Comparison of ENCODE assay signal across 16 cellular contexts in genomic region chr6:137879301-137879700, GRCh38. TPM values are rescaled to one million over a fixed set of nuclear protein-coding genes. Genes with fewer than 3 reads are reported as not detected.
DNase-seq lines count a peak whose midpoint lies in the region; ATAC-seq and TF ChIP-seq lines count a peak whose summit lies in the region.
"Had no signal": no experiment of that assay in that cellular context is flagged by ENCODE, and none has a peak within 500 bp of the region (broad histone marks: within the 10 kb centered on the region; RNA-seq: fewer than 3 reads in every experiment).

No MANE protein-coding gene starts in this region.

- in situ Hi-C loops in mammary epithelial cell (cut with MboI; ENCODE audit: low sequenced_read_pairs in 2 of 2) (loop anchor here in 1 of 2 donors (5.0 kb wide), 1 partner anchor 63 kb away; no protein-coding TSS in a partner anchor), transverse colon (cut with MboI; ENCODE audit: low pct_ligation_motif_present in 1 of 4, low pct_unique_long_range_greater_than_20kb in 1 of 4, low sequenced_read_pairs in 3 of 4) (no loop called here)

- H3K79me2 ChIP-seq in mammary epithelial cell (ENCODE audit: insufficient read depth, low read length) = peaks cover 20% of the 10 kb centered on the region

- no peak overlapping the region for H3K4me2 ChIP-seq in mammary epithelial cell (ENCODE audit: insufficient read depth, low read depth, low read length)

- TF ChIP-seq CTCF in breast epithelium (IDR thresholded peaks at IDR 0.05) (no peak), mammary epithelial cell (conservative IDR thresholded peaks at IDR 0.05 in 1 of 2, IDR thresholded peaks at IDR 0.05 in 1 of 2; ENCODE audit: extremely low read depth in 1 of 2, insufficient read depth in 1 of 2, low read depth in 1 of 2, low read length in 2 of 2) (no peak), transverse colon (IDR thresholded peaks at IDR 0.05) (no peak)

- H3K27me3 Mint-ChIP-seq in T-helper 17 cell = peaks cover 8% of the 10 kb centered on the region

- dilution Hi-C loops in mammary epithelial cell (cut with HindIII; ENCODE audit: low sequenced_read_pairs) = no loop called here

- H3K27me3 ChIP-seq in breast epithelium (no peaks in the 10 kb centered on the region), mammary epithelial cell (ENCODE audit: insufficient read depth, low read length) (no peaks in the 10 kb centered on the region), muscle layer of colon (ENCODE audit: control insufficient read depth in 1 of 2, insufficient read depth in 2 of 2, low read length in 2 of 2) (no peaks in the 10 kb centered on the region), transverse colon (no peaks in the 10 kb centered on the region), SJCRH30 (no peaks in the 10 kb centered on the region)

- H3K36me3 Mint-ChIP-seq in T-helper 17 cell (ENCODE audit: low read depth) = peaks cover 21% of the 10 kb centered on the region

- H4K20me1 ChIP-seq in mammary epithelial cell (ENCODE audit: insufficient read depth, low read length) = no peaks in the 10 kb centered on the region

- WGBS in mammary epithelial cell (ENCODE audit: low coverage, missing lambda C conversion rate) = 78% methylated on average over 7 of the region's 7 CpGs
- WGBS in transverse colon (ENCODE audit: low coverage in 1 of 2), 2 donors = 70 to 78% methylated on average over 2 to 7 of the region's 7 CpGs

- H3K4me1 Mint-ChIP-seq in T-helper 17 cell = peaks cover 81% of the 10 kb centered on the region

- H3K27ac Mint-ChIP-seq in T-helper 17 cell = peak overlapping the region; percentile 96

- H3K27ac ChIP-seq in breast epithelium (peak overlapping the region; percentile 38 to 42), mammary epithelial cell (ENCODE audit: insufficient read depth, low read depth, low read length) (no peak overlapping the region), muscle layer of colon (ENCODE audit: low read depth, low read length) (peak overlapping the region; percentile 3), transverse colon (peak overlapping the region; percentile 3 to 45 (median 18)), SJCRH30 (no peak overlapping the region)
- H3K27ac ChIP-seq: WERI-Rb-1 had no signal

- no peak for ATAC-seq in T-helper 17 cell
- no peak for ATAC-seq in GM21423 (IDR thresholded peaks at IDR 0.05; ENCODE audit: unreplicated experiment)

- H3K36me3 ChIP-seq in breast epithelium = peaks cover 7% of the 10 kb centered on the region
- peaks cover 47% of the 10 kb centered on the region for H3K36me3 ChIP-seq in mammary epithelial cell (ENCODE audit: insufficient read depth, low read length)
- H3K36me3 ChIP-seq in muscle layer of colon (ENCODE audit: insufficient read depth, low read length) = peaks cover 84% of the 10 kb centered on the region
- peaks cover 0 to 80% (median 37%) of the 10 kb centered on the region in 4 donors for H3K36me3 ChIP-seq in transverse colon
- peaks cover 93% of the 10 kb centered on the region for H3K36me3 ChIP-seq in SJCRH30

- no peak for DNase-seq in breast epithelium (ENCODE audit: low spot score in 2 of 2)
- no peak for DNase-seq in mammary epithelial cell
- DNase-seq in T-helper 17 cell = no peak
- DNase-seq in transverse colon = no peak
- DNase-seq in NCI-H1105 treated with DMSO at 0.1 percent for 48 hours (lab: John Stamatoyannopoulos, UW) = no peak
- no peak for DNase-seq in SJCRH30
- DNase-seq: activated effector memory CD4-positive, alpha-beta T cell treated with Interleukin-2 at 50 U/mL for 16 hours; caudate nucleus; hippocampal formation; NCI-H1417 treated with DMSO at 0.1 percent for 48 hours; NCI-H526; SHP77; stimulated activated CD4-positive, alpha-beta T cell treated with anti-CD3 and anti-CD28 coated beads, Interleukin-12 subunit alpha, Interleukin-12 subunit beta, amount 100 ng/mL, for 4 hours; WERI-Rb-1 had no signal

- no peak overlapping the region for H2AFZ ChIP-seq in mammary epithelial cell (ENCODE audit: low read depth, low read length)

- TF ChIP-seq POLR2A in breast epithelium (IDR thresholded peaks at IDR 0.05) (no peak), transverse colon (IDR thresholded peaks at IDR 0.05) (no peak)

- TF ChIP-seq EP300 in transverse colon (IDR thresholded peaks at IDR 0.05; ENCODE audit: low read depth) = no peak

- no TSS peak for BruUV-seq in mammary epithelial cell (replicated peaks; lab: Mats Ljungman, UMichigan)

- H3K4me1 ChIP-seq in breast epithelium = no peaks in the 10 kb centered on the region
- peaks cover 12% of the 10 kb centered on the region for H3K4me1 ChIP-seq in mammary epithelial cell (ENCODE audit: insufficient read depth, low read length)
- peaks cover 14% of the 10 kb centered on the region for H3K4me1 ChIP-seq in muscle layer of colon (ENCODE audit: insufficient read depth, low read length)
- H3K4me1 ChIP-seq in transverse colon = peaks cover 0 to 30% (median 2%) of the 10 kb centered on the region in 4 donors
- peaks cover 13% of the 10 kb centered on the region for H3K4me1 ChIP-seq in SJCRH30

- intact Hi-C loops in breast epithelium (cut with DNase I; ENCODE audit: low total_unique reads) = no loop called here
- intact Hi-C loops in mammary epithelial cell (cut with micrococcal nuclease) = no loop called here
- intact Hi-C loops in transverse colon (cut with DNase I; ENCODE audit: low total_unique reads) = loop anchor here (10.0 kb wide), 1 partner anchor 74 kb away; no protein-coding TSS in a partner anchor

- CTCF ChIA-PET in mammary epithelial cell (lab: Charles Lee; ENCODE audit: low non-redundant PET) = no interaction called here

- H3K9ac ChIP-seq in mammary epithelial cell (ENCODE audit: insufficient read depth, low read length) (no peak overlapping the region), muscle layer of colon (ENCODE audit: low read length) (no peak overlapping the region)

- H3K9me3 ChIP-seq in breast epithelium = no peaks in the 10 kb centered on the region
- H3K9me3 ChIP-seq in mammary epithelial cell (replicated peaks; ENCODE audit: insufficient read depth, low read length) = no peaks in the 10 kb centered on the region
- no peaks in the 10 kb centered on the region for H3K9me3 ChIP-seq in T-helper 17 cell (ENCODE audit: control insufficient read depth, low read length, poor library complexity, severe bottlenecking)
- no peaks in the 10 kb centered on the region for H3K9me3 ChIP-seq in muscle layer of colon (ENCODE audit: low read length)
- no peaks in the 10 kb centered on the region for H3K9me3 ChIP-seq in transverse colon
- H3K9me3 ChIP-seq in SJCRH30 (replicated peaks) = no peaks in the 10 kb centered on the region; the same call in 1 of the 2 replicates

- H3K4me3 Mint-ChIP-seq in T-helper 17 cell = peak overlapping the region; percentile 88

- H3K4me3 ChIP-seq in breast epithelium = peak overlapping the region in 1 of 3 donors; percentile 6
- no peak overlapping the region for H3K4me3 ChIP-seq in mammary epithelial cell (replicated peaks in 1 of 3; ENCODE audit: insufficient read depth in 1 of 3, low read depth in 2 of 3, low read length in 3 of 3)
- no peak overlapping the region for H3K4me3 ChIP-seq in muscle layer of colon (ENCODE audit: low read depth in 1 of 2, low read length in 2 of 2)
- no peak overlapping the region for H3K4me3 ChIP-seq in transverse colon
- no peak overlapping the region for H3K4me3 ChIP-seq in SJCRH30

RNA-seq across cellular contexts. Expression of gene TNFAIP3, which starts 12.2 kb away (rescaled TPM):
- total RNA-seq in breast epithelium = 10 to 100 TPM; 21.3 to 50.5 (median 25.9) TPM
- total RNA-seq in mammary epithelial cell = 100 to 1,000 TPM in 1 of 2 donors, 1 to 10 TPM in 1; 5.2 to 117 TPM
- 12.2 TPM for polyA plus RNA-seq in mammary epithelial cell
- polyA minus RNA-seq in mammary epithelial cell = 14.5 TPM
- total RNA-seq in T-helper 17 cell = 1,000 to 10,000 TPM; 4,032 to 4,607 TPM
- total RNA-seq in transverse colon = 10 to 100 TPM; 21.4 to 46.8 (median 36.3) TPM
- total RNA-seq in SJCRH30 (2014; rRNA removed; shearing (Covaris generic)) = 39.7 and 39.9 TPM in 2 replicates

Comparison
In these comparisons a context has a peak if more than half of its experiments do, and no peak if none do; other contexts are left out.
1. H3K27ac ChIP-seq: peak in breast epithelium (2 of 2), muscle layer of colon (single experiment) and transverse colon (4 of 4); none in mammary epithelial cell (single experiment) and SJCRH30 (single experiment).
2. RNA of gene TNFAIP3, which starts 12.2 kb away (total RNA-seq): 4,032 to 4,607 TPM in T-helper 17 cell; 5.2 to 117 TPM in mammary epithelial cell, 21.4 to 46.8 TPM in transverse colon, 39.7 to 39.9 TPM in SJCRH30 and 21.3 to 50.5 TPM in breast epithelium; every median in the first group is over 10 times any median in the second.